ENCODE assay signal across 30 cellular contexts in genomic region chr4:31682796-31683195, GRCh38.
"Had no signal": no experiment of that assay in that cellular context is flagged by ENCODE, and none has a peak within 500 bp of the region (broad histone marks: within the 10 kb centered on the region; RNA-seq: fewer than 3 reads in every experiment).

No MANE protein-coding gene starts in this region.

- H3K9me3 ChIP-seq: heart right ventricle, left ventricle myocardium inferior, mucosa of descending colon, neutrophil, ovary, right lobe of liver, thoracic aorta had no signal

- H3K4me3 ChIP-seq: coronary artery, dorsolateral prefrontal cortex, heart right ventricle, left ventricle myocardium inferior, lung, mucosa of descending colon, ovary, right lobe of liver, thoracic aorta had no signal

- H3K27ac ChIP-seq: coronary artery, dorsolateral prefrontal cortex, heart right ventricle, left ventricle myocardium inferior, neutrophil, ovary, right lobe of liver, thoracic aorta, WERI-Rb-1 had no signal

- ATAC-seq: activated CD4-positive, CD25-positive, alpha-beta regulatory T cell treated with anti-CD3 and anti-CD28 coated beads, Interleukin-2, amount 50 U/mL, for 24 hours; heart right ventricle; mucosa of descending colon; natural killer cell treated with Interleukin-12 subunit alpha and Interleukin-12 subunit beta and Interleukin-15 and Interleukin-18, amount 100 ng/mL, for 72 hours; right lobe of liver; stimulated activated effector memory CD8-positive, alpha-beta T cell treated with anti-CD3 and anti-CD28 coated beads, Interleukin-12 subunit alpha, Interleukin-12 subunit beta, amount 100 ng/mL, for 72 hours had no signal

- DNase-seq: activated CD4-positive, alpha-beta memory T cell treated with anti-CD3 and anti-CD28 coated beads for 36 hours; activated CD4-positive, alpha-beta T cell treated with anti-CD3 and anti-CD28 coated beads, Interleukin-2, amount 10 ng/mL, durations not matched to agents 24 days and 14 days; activated CD8-positive, alpha-beta memory T cell treated with anti-CD3 and anti-CD28 coated beads, Interleukin-2, amount 50 U/mL, for 4 hours; activated gamma-delta T cell; activated naive CD4-positive, alpha-beta T cell treated with anti-CD3 and anti-CD28 coated beads, Interleukin-2, amount 50 U/mL, for 16 hours; activated T-cell treated with anti-CD3 and anti-CD28 coated beads, Interleukin-2, amount 50 U/mL, for 24 hours; amygdala; cerebellar nuclear complex; dorsolateral prefrontal cortex; effector memory CD4-positive, alpha-beta T cell; erythroblast; foreskin fibroblast; heart right ventricle; left ventricle myocardium inferior; mucosa of descending colon; ovary; right lobe of liver; stimulated activated CD4-positive, alpha-beta T cell treated with anti-CD3 and anti-CD28 coated beads, Interleukin-4, amount 100 ng/mL, for 1 hour; SW 1271; T-helper 9 cell; trophoblast cell; WERI-Rb-1 had no signal

- FAIRE-seq: islet of Langerhans had no signal

- H3K36me3 ChIP-seq: heart right ventricle, left ventricle myocardium inferior, neutrophil, ovary, right lobe of liver, thoracic aorta, WERI-Rb-1 had no signal

- H3K4me1 ChIP-seq: heart right ventricle, left ventricle myocardium inferior, right lobe of liver had no signal

- H3K27me3 ChIP-seq: dorsolateral prefrontal cortex, heart right ventricle, neutrophil, ovary, right lobe of liver had no signal
